In genomic region chr21:21045538-21045937, GRCh38 we compare ENCODE assay signal across 1 cellular context.
TF ChIP-seq lines count a peak whose summit lies in the region.

No MANE protein-coding gene starts in this region.

TF ChIP-seq in GM23338, 12 proteins besides CTCF, POLR2A, EP300 and RAD21 (continued from another document):
- TF ChIP-seq ZNF462 (CRISPR knock-in tag; IDR thresholded peaks at IDR 0.05), result no peak
- no peak for TF ChIP-seq STAT1 (IDR thresholded peaks at IDR 0.05; ENCODE audit: unreplicated experiment)
- TF ChIP-seq EZH2 (IDR thresholded peaks at IDR 0.05; ENCODE audit: low read depth, unreplicated experiment), result no peak
- TF ChIP-seq POLR2AphosphoS5 (IDR thresholded peaks at IDR 0.05; ENCODE audit: low read depth), result no peak
- no peak for TF ChIP-seq REST (IDR thresholded peaks at IDR 0.05; ENCODE audit: unreplicated experiment)
- TF ChIP-seq ETS1 (IDR thresholded peaks at IDR 0.05), result no peak
- TF ChIP-seq ZNF331 (CRISPR knock-in tag; IDR thresholded peaks at IDR 0.05; ENCODE audit: low read depth), result no peak
TF ChIP-seq in GM23338: peak in this region for 0.
